10 cellular contexts compared by ENCODE assay signal in genomic region chr1:170661646-170662411, GRCh38. TPM values are rescaled to one million over a fixed set of nuclear protein-coding genes. Genes with fewer than 3 reads are reported as not detected.
DNase-seq lines count a peak whose midpoint lies in the region; ATAC-seq lines count a peak whose summit lies in the region.
"Had no signal": no experiment of that assay in that cellular context is flagged by ENCODE, and none has a peak within 500 bp of the region (broad histone marks: within the 10 kb centered on the region; RNA-seq: fewer than 3 reads in every experiment).

No MANE protein-coding gene starts in this region.

- no peak overlapping the region for H3K18ac ChIP-seq in mesendoderm (ENCODE audit: low read length)

- intact Hi-C loops in aorta (cut with DNase I), result loop anchor here (5.0 to 10.0 kb wide), 9 partner anchors 50 to 735 kb away; partner anchors contain the start of genes GORAB (in 2 of the 2) and KIFAP3 (in 1 of the 2)

- peak overlapping the region; percentile 27 for H3K4me3 Mint-ChIP-seq in activated naive CD8-positive, alpha-beta T cell
- H3K4me3 Mint-ChIP-seq in activated naive CD8-positive, alpha-beta T cell treated with anti-CD3 and anti-CD28 coated beads for 36 hours, result no peak overlapping the region

- H3K27ac ChIP-seq in mesendoderm (ENCODE audit: low read depth, low read length) (no peak overlapping the region), aorta (ENCODE audit: low read depth in 1 of 2, low read length in 2 of 2) (no peak overlapping the region)
- H3K27ac ChIP-seq: C4-2B had no signal

- H3K4me1 ChIP-seq in mesendoderm (ENCODE audit: control insufficient read depth, low read depth, low read length) (peaks cover 2% of the 10 kb centered on the region), aorta (ENCODE audit: control insufficient read depth in 1 of 2, insufficient read depth in 2 of 2, low read length in 2 of 2) (no peaks in the 10 kb centered on the region)

- no peak overlapping the region for H3K9ac ChIP-seq in mesendoderm (ENCODE audit: low read length)

- no peak overlapping the region for H3K4ac ChIP-seq in mesendoderm (ENCODE audit: low read depth, low read length)

- H3K9me3 ChIP-seq in aorta (ENCODE audit: control insufficient read depth, low read length), result no peaks in the 10 kb centered on the region

- no peak overlapping the region for H3K4me3 ChIP-seq in mesendoderm (ENCODE audit: low read length)
- H3K4me3 ChIP-seq in aorta (ENCODE audit: low read length in 2 of 2), result peak overlapping the region; percentile 90 to 91

- H3K56ac ChIP-seq in mesendoderm (ENCODE audit: low read length), result no peak overlapping the region

- H4K8ac ChIP-seq in mesendoderm (ENCODE audit: low read depth, low read length), result no peak overlapping the region

- peak; percentile 12 for ATAC-seq in aorta (ENCODE audit: low FRiP score)

- H4K5ac ChIP-seq in mesendoderm (ENCODE audit: low read length), result no peak overlapping the region

- H3K9me3 Mint-ChIP-seq in activated naive CD8-positive, alpha-beta T cell (ENCODE audit: low read depth), result no peaks in the 10 kb centered on the region
- H3K9me3 Mint-ChIP-seq in activated naive CD8-positive, alpha-beta T cell treated with anti-CD3 and anti-CD28 coated beads for 36 hours, result peaks cover 4% of the 10 kb centered on the region

- peak overlapping the region; percentile 20 for H3K4me2 ChIP-seq in mesendoderm (ENCODE audit: low read length)

- H3K79me1 ChIP-seq in mesendoderm (ENCODE audit: low read length), result no peaks in the 10 kb centered on the region

- no peak overlapping the region for H2BK15ac ChIP-seq in mesendoderm (replicated peaks; ENCODE audit: low read depth)

- H3K79me2 ChIP-seq in mesendoderm (ENCODE audit: control insufficient read depth, insufficient read depth, low read length), result no peaks in the 10 kb centered on the region

- WGBS in mesendoderm (ENCODE audit: extremely low coverage, insufficient coverage, low lambda C conversion rate), result no CpG with 5 or more reads among the region's 31 CpGs
- 0 to 1% methylated on average over 29 to 31 of the region's 31 CpGs for WGBS in aorta, 2 donors

- no peak for DNase-seq in activated naive CD8-positive, alpha-beta T cell treated with anti-CD3 and anti-CD28 coated beads for 36 hours
- peak; percentile 76 for DNase-seq in ecto neural progenitor cell (ENCODE audit: low spot score)
- peak; percentile 67 for DNase-seq in mesendoderm
- peak; percentile 74 to 82 for DNase-seq in aorta
- DNase-seq in UCSD-AML1 (lab: John Stamatoyannopoulos, UW; ENCODE audit: unreplicated experiment), result no peak
- DNase-seq in HT-29 (ENCODE audit: low spot score), result no peak
- DNase-seq in NCI-H69 (lab: John Stamatoyannopoulos, UW), result no peak
- DNase-seq: NCI-H187 had no signal

- no peak overlapping the region for H2AK5ac ChIP-seq in mesendoderm (ENCODE audit: low read length)

- H3K27me3 ChIP-seq in mesendoderm (ENCODE audit: insufficient read depth, low read length, poor library complexity) (peaks cover 68% of the 10 kb centered on the region), aorta (ENCODE audit: control insufficient read depth in 1 of 2, insufficient read depth in 2 of 2, low read length in 1 of 2) (no peaks in the 10 kb centered on the region)

- no peak overlapping the region for H3K23ac ChIP-seq in mesendoderm (ENCODE audit: low read length)

- H3K27ac Mint-ChIP-seq in activated naive CD8-positive, alpha-beta T cell, result no peak overlapping the region
- no peak overlapping the region for H3K27ac Mint-ChIP-seq in activated naive CD8-positive, alpha-beta T cell treated with anti-CD3 and anti-CD28 coated beads for 36 hours

- H2BK5ac ChIP-seq in mesendoderm (ENCODE audit: low read length), result no peak overlapping the region

- H3K36me3 ChIP-seq in mesendoderm (ENCODE audit: control insufficient read depth, insufficient read depth, low read length) (no peaks in the 10 kb centered on the region), aorta (ENCODE audit: control insufficient read depth in 1 of 2, insufficient read depth in 2 of 2, low read length in 1 of 2) (no peaks in the 10 kb centered on the region)

- peaks cover 35% of the 10 kb centered on the region for H3K27me3 Mint-ChIP-seq in activated naive CD8-positive, alpha-beta T cell
- peaks cover 98% of the 10 kb centered on the region for H3K27me3 Mint-ChIP-seq in activated naive CD8-positive, alpha-beta T cell treated with anti-CD3 and anti-CD28 coated beads for 36 hours

- H3K4me1 Mint-ChIP-seq in activated naive CD8-positive, alpha-beta T cell (ENCODE audit: low read depth), result peaks cover 38% of the 10 kb centered on the region
- peaks cover 22% of the 10 kb centered on the region for H3K4me1 Mint-ChIP-seq in activated naive CD8-positive, alpha-beta T cell treated with anti-CD3 and anti-CD28 coated beads for 36 hours

- H2BK120ac ChIP-seq in mesendoderm (ENCODE audit: low read depth, low read length), result no peak overlapping the region

- no peaks in the 10 kb centered on the region for H3K36me3 Mint-ChIP-seq in activated naive CD8-positive, alpha-beta T cell
- peaks cover 5% of the 10 kb centered on the region for H3K36me3 Mint-ChIP-seq in activated naive CD8-positive, alpha-beta T cell treated with anti-CD3 and anti-CD28 coated beads for 36 hours

RNA-seq across cellular contexts. Expression of gene PRRX1, which starts 2.1 kb away (rescaled TPM):
- not detected for total RNA-seq in activated naive CD8-positive, alpha-beta T cell treated with anti-CD3 and anti-CD28 coated beads for 36 hours
- 0.08 TPM for polyA plus RNA-seq in mesendoderm (2013, experiment 1 of 2)
- 0.14 TPM for polyA plus RNA-seq in mesendoderm (2013, experiment 2 of 2)
- 100 to 1,000 TPM; 159 to 272 TPM for total RNA-seq in aorta
- polyA plus RNA-seq in aorta, result 10 to 100 TPM; 15.2 to 51.6 TPM
- not detected in 2 replicates for total RNA-seq in HT-29 (2014; rRNA removed; shearing (Covaris generic))

Comparison
In these comparisons a context has a peak if more than half of its experiments do, and no peak if none do; other contexts are left out.
1. DNase-seq: peak in ecto neural progenitor cell (single experiment), mesendoderm (single experiment) and aorta (2 of 2); none in activated naive CD8-positive, alpha-beta T cell treated with anti-CD3 and anti-CD28 coated beads for 36 hours (single experiment), UCSD-AML1 (single experiment), HT-29 (single experiment) and NCI-H69 (single experiment).
2. RNA of gene PRRX1, which starts 2.1 kb away (total RNA-seq): 159 to 272 TPM in aorta; not detected in activated naive CD8-positive, alpha-beta T cell treated with anti-CD3 and anti-CD28 coated beads for 36 hours and not detected in HT-29; every median in the first group is over 100 times any median in the second.